In genomic region chr4:41143721-41144379, GRCh38 we compare ENCODE assay signal across 12 cellular contexts.
DNase-seq lines count a peak whose midpoint lies in the region; ATAC-seq and TF ChIP-seq lines count a peak whose summit lies in the region.
"Had no signal": no experiment of that assay in that cellular context is flagged by ENCODE, and none has a peak within 500 bp of the region (broad histone marks: within the 10 kb centered on the region; RNA-seq: fewer than 3 reads in every experiment).

No MANE protein-coding gene starts in this region.

- H3K27me3 Mint-ChIP-seq in activated naive CD4-positive, alpha-beta T cell treated with anti-CD3 and anti-CD28 coated beads, Interleukin-2, amount 10 ng/mL, durations not matched to agents 7 days and 5 days = peaks cover 13% of the 10 kb centered on the region

- no peak overlapping the region for H3K4me3 Mint-ChIP-seq in activated naive CD4-positive, alpha-beta T cell treated with anti-CD3 and anti-CD28 coated beads, Interleukin-2, amount 10 ng/mL, durations not matched to agents 7 days and 5 days

- H3K9me3 ChIP-seq in gastroesophageal sphincter (no peaks in the 10 kb centered on the region), prostate gland (no peaks in the 10 kb centered on the region)

- no peak for TF ChIP-seq EP300 in gastroesophageal sphincter (IDR thresholded peaks at IDR 0.05)

- no peak overlapping the region for H3K27ac Mint-ChIP-seq in activated naive CD4-positive, alpha-beta T cell treated with anti-CD3 and anti-CD28 coated beads, Interleukin-2, amount 10 ng/mL, durations not matched to agents 7 days and 5 days

- CTCF ChIA-PET in activated naive CD4-positive, alpha-beta T cell treated with anti-CD3 and anti-CD28 coated beads, Interleukin-2, amount 10 ng/mL, durations not matched to agents 7 days and 5 days (lab: Charles Lee) = no interaction called here

- no peaks in the 10 kb centered on the region for H3K9me3 Mint-ChIP-seq in activated naive CD4-positive, alpha-beta T cell treated with anti-CD3 and anti-CD28 coated beads, Interleukin-2, amount 10 ng/mL, durations not matched to agents 7 days and 5 days

- H3K27me3 ChIP-seq in gastroesophageal sphincter (no peaks in the 10 kb centered on the region), prostate gland (replicated peaks; ENCODE audit: insufficient read depth) (no peaks in the 10 kb centered on the region)
- H3K27me3 ChIP-seq: BLaER1 treated with 17β-estradiol and CSF1 and Interleukin-3, amounts not matched to agents 10 nM and 100 nM had no signal

- H3K4me3 ChIP-seq in gastroesophageal sphincter (peak overlapping the region; percentile 5 to 26), prostate gland (no peak overlapping the region)
- H3K4me3 ChIP-seq: BLaER1 treated with 17β-estradiol and CSF1 and Interleukin-3, amounts not matched to agents 10 nM and 100 nM had no signal

- H3K4me1 ChIP-seq in gastroesophageal sphincter (peaks cover 35 to 83% (median 39%) of the 10 kb centered on the region in 3 donors), prostate gland (replicated peaks) (peaks cover 4% of the 10 kb centered on the region)

- H3K27ac ChIP-seq in angular gyrus (ENCODE audit: low read depth, low read length) (peak overlapping the region; percentile 90), gastroesophageal sphincter (peak overlapping the region; percentile 85 to 98 (median 88)), prostate gland (peak overlapping the region; percentile 61 to 72)

- DNase-seq in Daoy (ENCODE audit: low read depth) (peak; percentile 45), prostate gland (ENCODE audit: low spot score) (no peak), SHP77 (lab: John Stamatoyannopoulos, UW) (no peak), NCI-H345 treated with DMSO at 0.1 percent for 48 hours (lab: John Stamatoyannopoulos, UW; ENCODE audit: unreplicated experiment) (no peak), SK-N-DZ (ENCODE audit: low spot score) (no peak)
- no peak for DNase-seq in activated naive CD4-positive, alpha-beta T cell treated with anti-CD3 and anti-CD28 coated beads, Interleukin-2, amount 10 ng/mL, durations not matched to agents 7 days and 5 days
- DNase-seq: NCI-H1930; SIG-M5; stimulated activated CD4-positive, alpha-beta T cell treated with anti-CD3 and anti-CD28 coated beads, Interleukin-2, amount 100 ng/mL, for 48 hours had no signal

- peak; percentile 47 for ATAC-seq in gastroesophageal sphincter

- H3K36me3 Mint-ChIP-seq in activated naive CD4-positive, alpha-beta T cell treated with anti-CD3 and anti-CD28 coated beads, Interleukin-2, amount 10 ng/mL, durations not matched to agents 7 days and 5 days = no peaks in the 10 kb centered on the region

- TF ChIP-seq CTCF in gastroesophageal sphincter (IDR thresholded peaks at IDR 0.05) (no peak), prostate gland (IDR thresholded peaks at IDR 0.05) (no peak)

- H3K4me1 Mint-ChIP-seq in activated naive CD4-positive, alpha-beta T cell treated with anti-CD3 and anti-CD28 coated beads, Interleukin-2, amount 10 ng/mL, durations not matched to agents 7 days and 5 days = no peaks in the 10 kb centered on the region

- intact Hi-C loops in prostate gland (cut with DNase I) = loop anchor here (5.0 kb wide), 1 partner anchor 77 kb away; no protein-coding TSS in a partner anchor

- TF ChIP-seq POLR2A in gastroesophageal sphincter (IDR thresholded peaks at IDR 0.05) (no peak), prostate gland (IDR thresholded peaks at IDR 0.05) (no peak)

- H3K36me3 ChIP-seq in gastroesophageal sphincter (no peaks in the 10 kb centered on the region), prostate gland (no peaks in the 10 kb centered on the region)

- 23 to 27% methylated on average over 6 of the region's 6 CpGs for WGBS in gastroesophageal sphincter (ENCODE audit: low coverage in 1 of 2), 2 donors
- WGBS in prostate gland = 41% methylated on average over 6 of the region's 6 CpGs

Comparison
In these comparisons a context has a peak if more than half of its experiments do, and no peak if none do; other contexts are left out.
1. H3K4me3 ChIP-seq: peak in gastroesophageal sphincter (2 of 2); none in prostate gland (0 of 2).
2. Peak in every context shown above with its lines, with median percentiles within 50 percentile points of each other: H3K27ac ChIP-seq.